1 cellular context compared by ENCODE assay signal in genomic region chr10:77251297-77252013, GRCh38.
TF ChIP-seq lines count a peak whose summit lies in the region.

No MANE protein-coding gene starts in this region.

TF ChIP-seq in IMR-90, 13 proteins besides CTCF, POLR2A, EP300 and RAD21 (continued from another document):
- TF ChIP-seq CEBPB (IDR thresholded peaks at IDR 0.05; ENCODE audit: low read depth, low read length), result peak; percentile 50
